ENCODE assay signal across 9 cellular contexts in genomic region chr6:70956191-70956450, GRCh38. TPM values are rescaled to one million over a fixed set of nuclear protein-coding genes. Genes with fewer than 3 reads are reported as not detected.
DNase-seq lines count a peak whose midpoint lies in the region; ATAC-seq, FAIRE-seq and TF ChIP-seq lines count a peak whose summit lies in the region.
"Had no signal": no experiment of that assay in that cellular context is flagged by ENCODE, and none has a peak within 500 bp of the region (broad histone marks: within the 10 kb centered on the region; RNA-seq: fewer than 3 reads in every experiment).

No MANE protein-coding gene starts in this region.

- peaks cover 0 to 7% of the 10 kb centered on the region in 2 donors for H3K4me1 ChIP-seq in naive thymus-derived CD4-positive, alpha-beta T cell (ENCODE audit: control insufficient read depth in 2 of 2, insufficient read depth in 2 of 2, low read length in 2 of 2)

- no peaks in the 10 kb centered on the region for H3K9me3 ChIP-seq in naive thymus-derived CD4-positive, alpha-beta T cell (ENCODE audit: control insufficient read depth in 2 of 3, low read length in 3 of 3)

- peak overlapping the region; percentile 70 to 92 (median 79) for H3K4me3 Mint-ChIP-seq in naive thymus-derived CD4-positive, alpha-beta T cell

- H3K27me3 ChIP-seq in bronchial epithelial cell (ENCODE audit: control insufficient read depth, insufficient read depth, low read length): peaks cover 30% of the 10 kb centered on the region
- peaks cover 0 to 10% of the 10 kb centered on the region in 2 donors for H3K27me3 ChIP-seq in naive thymus-derived CD4-positive, alpha-beta T cell (ENCODE audit: control insufficient read depth in 2 of 2, insufficient read depth in 2 of 2, low read length in 2 of 2)

- H3K4me3 ChIP-seq in bronchial epithelial cell (ENCODE audit: low read depth, low read length): peak overlapping the region; percentile 39
- H3K4me3 ChIP-seq in naive thymus-derived CD4-positive, alpha-beta T cell (ENCODE audit: low read length): peak overlapping the region; percentile 62

- ATAC-seq in HG03097 (IDR thresholded peaks at IDR 0.05; ENCODE audit: low FRiP score, unreplicated experiment): peak; percentile 5
- no peak for ATAC-seq in naive thymus-derived CD4-positive, alpha-beta T cell

- no peaks in the 10 kb centered on the region for H3K9me3 Mint-ChIP-seq in naive thymus-derived CD4-positive, alpha-beta T cell

- H3K4me1 Mint-ChIP-seq in naive thymus-derived CD4-positive, alpha-beta T cell: peaks cover 9 to 19% (median 16%) of the 10 kb centered on the region in 7 donors

- peaks cover 55 to 85% (median 60%) of the 10 kb centered on the region in 5 donors for H3K27me3 Mint-ChIP-seq in naive thymus-derived CD4-positive, alpha-beta T cell

- POLR2A ChIA-PET in naive thymus-derived CD4-positive, alpha-beta T cell (lab: Charles Lee): interaction anchor here (0.5 kb wide), 1 partner anchor 56 kb away, joined by 4 read pairs; no protein-coding TSS in a partner anchor

- no peak overlapping the region for H3K27ac Mint-ChIP-seq in naive thymus-derived CD4-positive, alpha-beta T cell

- H3K27ac ChIP-seq in C4-2B: no peak overlapping the region
- no peak overlapping the region for H3K27ac ChIP-seq in naive thymus-derived CD4-positive, alpha-beta T cell (ENCODE audit: low read depth, low read length)

- CTCF ChIA-PET in naive thymus-derived CD4-positive, alpha-beta T cell (lab: Charles Lee): interaction anchor here (0.6 to 1.4 kb wide), 7 partner anchors 47 to 735 kb away, joined by 3 to 10 read pairs (median 4); no protein-coding TSS in a partner anchor

- H3K36me3 ChIP-seq in bronchial epithelial cell (ENCODE audit: control insufficient read depth, insufficient read depth, low read length): no peaks in the 10 kb centered on the region
- H3K36me3 ChIP-seq in naive thymus-derived CD4-positive, alpha-beta T cell (ENCODE audit: control insufficient read depth in 2 of 3, insufficient read depth in 3 of 3, low read length in 3 of 3): no peaks in the 10 kb centered on the region

- TF ChIP-seq CTCF in C4-2B (conservative IDR thresholded peaks at IDR 0.05) (peak; percentile 76), bronchial epithelial cell (IDR thresholded peaks at IDR 0.05; ENCODE audit: insufficient read depth, low read length, severe bottlenecking) (no peak)

- H3K36me3 Mint-ChIP-seq in naive thymus-derived CD4-positive, alpha-beta T cell: no peaks in the 10 kb centered on the region

- no peak for DNase-seq in bronchial epithelial cell (ENCODE audit: low read depth)
- no peak for DNase-seq in naive thymus-derived CD4-positive, alpha-beta T cell
- DNase-seq in cerebellar cortex (ENCODE audit: low spot score): no peak
- DNase-seq in NCI-H2029 (lab: John Stamatoyannopoulos, UW): no peak
- DNase-seq in NCI-H1048 (lab: John Stamatoyannopoulos, UW): no peak
- no peak for DNase-seq in NCI-H1694 treated with DMSO at 0.1 percent for 48 hours (lab: John Stamatoyannopoulos, UW)

- no peak for FAIRE-seq in bronchial epithelial cell (lab: Jason Lieb, UNC)

- intact Hi-C loops in naive thymus-derived CD4-positive, alpha-beta T cell (cut with micrococcal nuclease): loop anchor here (1.0 to 10.0 kb wide), 7 partner anchors 250 to 1091 kb away; partner anchors contain the start of gene COL19A1 (in 1 of the 2)

RNA-seq across cellular contexts. Expression of gene B3GAT2, which starts 0.7 kb away (rescaled TPM):
- total RNA-seq in bronchial epithelial cell: under 0.01 TPM in 1 of 2 replicates, not detected in the other
- total RNA-seq in naive thymus-derived CD4-positive, alpha-beta T cell: not detected
- under 1 TPM; 0.49 to 0.72 TPM for polyA plus RNA-seq in naive thymus-derived CD4-positive, alpha-beta T cell
- total RNA-seq: dermis microvascular lymphatic vessel endothelial cell had no signal
